Comparison of ENCODE assay signal across 1 cellular context in the genomic region with DNA sequence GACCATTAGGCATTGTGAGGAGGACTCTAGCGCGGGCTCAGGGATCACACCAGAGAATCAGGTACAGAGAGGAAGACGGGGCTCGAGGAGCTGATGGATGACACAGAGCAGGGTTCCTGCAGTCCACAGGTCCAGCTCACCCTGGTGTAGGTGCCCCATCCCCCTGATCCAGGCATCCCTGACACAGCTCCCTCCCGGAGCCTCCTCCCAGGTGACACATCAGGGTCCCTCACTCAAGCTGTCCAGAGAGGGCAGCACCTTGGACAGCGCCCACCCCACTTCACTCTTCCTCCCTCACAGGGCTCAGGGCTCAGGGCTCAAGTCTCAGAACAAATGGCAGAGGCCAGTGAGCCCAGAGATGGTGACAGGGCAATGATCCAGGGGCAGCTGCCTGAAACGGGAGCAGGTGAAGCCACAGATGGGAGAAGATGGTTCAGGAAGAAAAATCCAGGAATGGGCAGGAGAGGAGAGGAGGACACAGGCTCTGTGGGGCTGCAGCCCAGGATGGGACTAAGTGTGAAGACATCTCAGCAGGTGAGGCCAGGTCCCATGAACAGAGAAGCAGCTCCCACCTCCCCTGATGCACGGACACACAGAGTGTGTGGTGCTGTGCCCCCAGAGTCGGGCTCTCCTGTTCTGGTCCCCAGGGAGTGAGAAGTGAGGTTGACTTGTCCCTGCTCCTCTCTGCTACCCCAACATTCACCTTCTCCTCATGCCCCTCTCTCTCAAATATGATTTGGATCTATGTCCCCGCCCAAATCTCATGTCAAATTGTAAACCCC.
TF ChIP-seq lines count a peak whose summit lies in the region.

No MANE protein-coding gene starts in this region.

TF ChIP-seq in HepG2, 621 proteins besides CTCF, POLR2A, EP300 and RAD21 (continued from another document and continues in another):
- TF ChIP-seq, protein P1, sequence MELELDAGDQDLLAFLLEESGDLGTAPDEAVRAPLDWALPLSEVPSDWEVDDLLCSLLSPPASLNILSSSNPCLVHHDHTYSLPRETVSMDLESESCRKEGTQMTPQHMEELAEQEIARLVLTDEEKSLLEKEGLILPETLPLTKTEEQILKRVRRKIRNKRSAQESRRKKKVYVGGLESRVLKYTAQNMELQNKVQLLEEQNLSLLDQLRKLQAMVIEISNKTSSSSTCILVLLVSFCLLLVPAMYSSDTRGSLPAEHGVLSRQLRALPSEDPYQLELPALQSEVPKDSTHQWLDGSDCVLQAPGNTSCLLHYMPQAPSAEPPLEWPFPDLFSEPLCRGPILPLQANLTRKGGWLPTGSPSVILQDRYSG (CRISPR knock-in tag; IDR thresholded peaks at IDR 0.05): no peak
- TF ChIP-seq ZNF781 (CRISPR knock-in tag; IDR thresholded peaks at IDR 0.05; ENCODE audit: borderline replicate concordance, not compliant biosample characterization) (no peak), ELF1 (CRISPR knock-in tag; IDR thresholded peaks at IDR 0.05) (no peak), FOXC1 (CRISPR knock-in tag; IDR thresholded peaks at IDR 0.05; ENCODE audit: borderline replicate concordance) (no peak), EHMT2 (IDR thresholded peaks at IDR 0.05; ENCODE audit: borderline replicate concordance, low read depth, low read length) (peak; percentile 76; the same call in 1 of the 2 replicates), ZNF17 (CRISPR knock-in tag; IDR thresholded peaks at IDR 0.05) (no peak), GZF1 (CRISPR knock-in tag; IDR thresholded peaks at IDR 0.05) (no peak), ZNF180 (CRISPR knock-in tag; IDR thresholded peaks at IDR 0.05; ENCODE audit: borderline replicate concordance, low read depth) (no peak), ZNF354B (CRISPR knock-in tag; IDR thresholded peaks at IDR 0.05) (no peak), AGO2 (optimal IDR thresholded peaks at IDR 0.05; ENCODE audit: low read depth, low read length) (no peak), PRPF4 (IDR thresholded peaks at IDR 0.05; ENCODE audit: low read depth, low read length, poor library complexity, severe bottlenecking) (no peak), ZNF569 (CRISPR knock-in tag; IDR thresholded peaks at IDR 0.05; ENCODE audit: borderline replicate concordance) (no peak), DMAP1 (CRISPR knock-in tag; IDR thresholded peaks at IDR 0.05) (no peak), MED8 (CRISPR knock-in tag; IDR thresholded peaks at IDR 0.05; ENCODE audit: insufficient replicate concordance) (no peak), KAT8 (CRISPR knock-in tag; IDR thresholded peaks at IDR 0.05) (no peak), HDAC2 (CRISPR knock-in tag; IDR thresholded peaks at IDR 0.05) (peak; percentile 33; the same call in 1 of the 2 replicates), HNF4G (IDR thresholded peaks at IDR 0.05; ENCODE audit: borderline replicate concordance, low read depth, low read length) (no peak), HNF4G (CRISPR knock-in tag; IDR thresholded peaks at IDR 0.05; ENCODE audit: borderline replicate concordance, low read depth) (no peak), ARNT2 (CRISPR knock-in tag; IDR thresholded peaks at IDR 0.05; ENCODE audit: low read depth) (no peak), IKZF4 (CRISPR knock-in tag; IDR thresholded peaks at IDR 0.05; ENCODE audit: borderline replicate concordance, low read depth, not compliant biosample characterization) (no peak), ZNF12 (CRISPR knock-in tag; IDR thresholded peaks at IDR 0.05) (no peak), ZNF432 (CRISPR knock-in tag; IDR thresholded peaks at IDR 0.05; ENCODE audit: borderline replicate concordance) (no peak), BORCS8-MEF2B (CRISPR knock-in tag; IDR thresholded peaks at IDR 0.05) (peak; percentile 73), ZNF207 (IDR thresholded peaks at IDR 0.05; ENCODE audit: borderline replicate concordance) (no peak), ZNF350 (CRISPR knock-in tag; IDR thresholded peaks at IDR 0.05; ENCODE audit: borderline replicate concordance, low read depth) (no peak), ZNF414 (CRISPR knock-in tag; IDR thresholded peaks at IDR 0.05) (no peak), ZSCAN9 (CRISPR knock-in tag; IDR thresholded peaks at IDR 0.05; ENCODE audit: borderline replicate concordance) (peak; percentile 83; the same call in 1 of the 2 replicates), ZNF672 (CRISPR knock-in tag; IDR thresholded peaks at IDR 0.05) (no peak), EED (CRISPR knock-in tag; IDR thresholded peaks at IDR 0.05) (no peak), ESRRA (CRISPR knock-in tag; IDR thresholded peaks at IDR 0.05; ENCODE audit: low read depth) (no peak), YEATS2 (CRISPR knock-in tag; IDR thresholded peaks at IDR 0.05; ENCODE audit: borderline replicate concordance) (no peak), ZNF687 (CRISPR knock-in tag; IDR thresholded peaks at IDR 0.05) (peak; percentile 22; the same call in 1 of the 2 replicates), ZNF598 (CRISPR knock-in tag; IDR thresholded peaks at IDR 0.05; ENCODE audit: borderline replicate concordance) (no peak), CEBPG (CRISPR knock-in tag; IDR thresholded peaks at IDR 0.05) (no peak), ZNF83 (CRISPR knock-in tag; IDR thresholded peaks at IDR 0.05; ENCODE audit: borderline replicate concordance) (no peak), CREM (IDR thresholded peaks at IDR 0.05) (no peak), CREM (CRISPR knock-in tag; IDR thresholded peaks at IDR 0.05) (no peak), REXO4 (CRISPR knock-in tag; IDR thresholded peaks at IDR 0.05; ENCODE audit: borderline replicate concordance) (no peak), MIER2 (CRISPR knock-in tag; IDR thresholded peaks at IDR 0.05) (peak; percentile 96), ZBTB25 (CRISPR knock-in tag; IDR thresholded peaks at IDR 0.05) (0 out of 2 replicates have a peak, but pooled peaks have one; percentile 34), GTF3A (CRISPR knock-in tag; conservative IDR thresholded peaks at IDR 0.05) (no peak)
- TF ChIP-seq, protein P2, sequence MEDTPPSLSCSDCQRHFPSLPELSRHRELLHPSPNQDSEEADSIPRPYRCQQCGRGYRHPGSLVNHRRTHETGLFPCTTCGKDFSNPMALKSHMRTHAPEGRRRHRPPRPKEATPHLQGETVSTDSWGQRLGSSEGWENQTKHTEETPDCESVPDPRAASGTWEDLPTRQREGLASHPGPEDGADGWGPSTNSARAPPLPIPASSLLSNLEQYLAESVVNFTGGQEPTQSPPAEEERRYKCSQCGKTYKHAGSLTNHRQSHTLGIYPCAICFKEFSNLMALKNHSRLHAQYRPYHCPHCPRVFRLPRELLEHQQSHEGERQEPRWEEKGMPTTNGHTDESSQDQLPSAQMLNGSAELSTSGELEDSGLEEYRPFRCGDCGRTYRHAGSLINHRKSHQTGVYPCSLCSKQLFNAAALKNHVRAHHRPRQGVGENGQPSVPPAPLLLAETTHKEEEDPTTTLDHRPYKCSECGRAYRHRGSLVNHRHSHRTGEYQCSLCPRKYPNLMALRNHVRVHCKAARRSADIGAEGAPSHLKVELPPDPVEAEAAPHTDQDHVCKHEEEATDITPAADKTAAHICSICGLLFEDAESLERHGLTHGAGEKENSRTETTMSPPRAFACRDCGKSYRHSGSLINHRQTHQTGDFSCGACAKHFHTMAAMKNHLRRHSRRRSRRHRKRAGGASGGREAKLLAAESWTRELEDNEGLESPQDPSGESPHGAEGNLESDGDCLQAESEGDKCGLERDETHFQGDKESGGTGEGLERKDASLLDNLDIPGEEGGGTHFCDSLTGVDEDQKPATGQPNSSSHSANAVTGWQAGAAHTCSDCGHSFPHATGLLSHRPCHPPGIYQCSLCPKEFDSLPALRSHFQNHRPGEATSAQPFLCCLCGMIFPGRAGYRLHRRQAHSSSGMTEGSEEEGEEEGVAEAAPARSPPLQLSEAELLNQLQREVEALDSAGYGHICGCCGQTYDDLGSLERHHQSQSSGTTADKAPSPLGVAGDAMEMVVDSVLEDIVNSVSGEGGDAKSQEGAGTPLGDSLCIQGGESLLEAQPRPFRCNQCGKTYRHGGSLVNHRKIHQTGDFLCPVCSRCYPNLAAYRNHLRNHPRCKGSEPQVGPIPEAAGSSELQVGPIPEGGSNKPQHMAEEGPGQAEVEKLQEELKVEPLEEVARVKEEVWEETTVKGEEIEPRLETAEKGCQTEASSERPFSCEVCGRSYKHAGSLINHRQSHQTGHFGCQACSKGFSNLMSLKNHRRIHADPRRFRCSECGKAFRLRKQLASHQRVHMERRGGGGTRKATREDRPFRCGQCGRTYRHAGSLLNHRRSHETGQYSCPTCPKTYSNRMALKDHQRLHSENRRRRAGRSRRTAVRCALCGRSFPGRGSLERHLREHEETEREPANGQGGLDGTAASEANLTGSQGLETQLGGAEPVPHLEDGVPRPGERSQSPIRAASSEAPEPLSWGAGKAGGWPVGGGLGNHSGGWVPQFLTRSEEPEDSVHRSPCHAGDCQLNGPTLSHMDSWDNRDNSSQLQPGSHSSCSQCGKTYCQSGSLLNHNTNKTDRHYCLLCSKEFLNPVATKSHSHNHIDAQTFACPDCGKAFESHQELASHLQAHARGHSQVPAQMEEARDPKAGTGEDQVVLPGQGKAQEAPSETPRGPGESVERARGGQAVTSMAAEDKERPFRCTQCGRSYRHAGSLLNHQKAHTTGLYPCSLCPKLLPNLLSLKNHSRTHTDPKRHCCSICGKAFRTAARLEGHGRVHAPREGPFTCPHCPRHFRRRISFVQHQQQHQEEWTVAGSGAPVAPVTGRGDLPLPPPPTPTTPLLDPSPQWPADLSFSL (CRISPR knock-in tag; IDR thresholded peaks at IDR 0.05): no peak
- TF ChIP-seq, protein P3, sequence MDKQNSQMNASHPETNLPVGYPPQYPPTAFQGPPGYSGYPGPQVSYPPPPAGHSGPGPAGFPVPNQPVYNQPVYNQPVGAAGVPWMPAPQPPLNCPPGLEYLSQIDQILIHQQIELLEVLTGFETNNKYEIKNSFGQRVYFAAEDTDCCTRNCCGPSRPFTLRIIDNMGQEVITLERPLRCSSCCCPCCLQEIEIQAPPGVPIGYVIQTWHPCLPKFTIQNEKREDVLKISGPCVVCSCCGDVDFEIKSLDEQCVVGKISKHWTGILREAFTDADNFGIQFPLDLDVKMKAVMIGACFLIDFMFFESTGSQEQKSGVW (CRISPR knock-in tag; IDR thresholded peaks at IDR 0.05; ENCODE audit: borderline replicate concordance): no peak
- TF ChIP-seq, protein P4, sequence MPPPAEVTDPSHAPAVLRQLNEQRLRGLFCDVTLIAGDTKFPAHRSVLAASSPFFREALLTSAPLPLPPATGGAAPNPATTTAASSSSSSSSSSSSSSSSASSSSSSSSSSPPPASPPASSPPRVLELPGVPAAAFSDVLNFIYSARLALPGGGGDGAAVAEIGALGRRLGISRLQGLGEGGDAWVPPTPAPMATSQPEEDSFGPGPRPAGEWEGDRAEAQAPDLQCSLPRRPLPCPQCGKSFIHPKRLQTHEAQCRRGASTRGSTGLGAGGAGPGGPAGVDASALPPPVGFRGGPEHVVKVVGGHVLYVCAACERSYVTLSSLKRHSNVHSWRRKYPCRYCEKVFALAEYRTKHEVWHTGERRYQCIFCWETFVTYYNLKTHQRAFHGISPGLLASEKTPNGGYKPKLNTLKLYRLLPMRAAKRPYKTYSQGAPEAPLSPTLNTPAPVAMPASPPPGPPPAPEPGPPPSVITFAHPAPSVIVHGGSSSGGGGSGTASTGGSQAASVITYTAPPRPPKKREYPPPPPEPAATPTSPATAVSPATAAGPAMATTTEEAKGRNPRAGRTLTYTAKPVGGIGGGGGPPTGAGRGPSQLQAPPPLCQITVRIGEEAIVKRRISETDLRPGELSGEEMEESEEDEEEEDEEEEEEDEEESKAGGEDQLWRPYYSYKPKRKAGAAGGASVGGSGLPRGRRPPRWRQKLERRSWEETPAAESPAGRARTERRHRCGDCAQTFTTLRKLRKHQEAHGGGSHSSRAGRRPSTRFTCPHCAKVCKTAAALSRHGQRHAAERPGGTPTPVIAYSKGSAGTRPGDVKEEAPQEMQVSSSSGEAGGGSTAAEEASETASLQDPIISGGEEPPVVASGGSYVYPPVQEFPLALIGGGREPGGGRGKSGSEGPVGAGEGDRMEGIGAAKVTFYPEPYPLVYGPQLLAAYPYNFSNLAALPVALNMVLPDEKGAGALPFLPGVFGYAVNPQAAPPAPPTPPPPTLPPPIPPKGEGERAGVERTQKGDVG (CRISPR knock-in tag; IDR thresholded peaks at IDR 0.05; ENCODE audit: borderline replicate concordance): no peak
